Comparison of ENCODE assay signal across 14 cellular contexts in genomic region chr5:173645437-173645807, GRCh38. TPM values are rescaled to one million over a fixed set of nuclear protein-coding genes. Genes with fewer than 3 reads are reported as not detected.
A peak's percentile ranks its signal among the peaks of the same experiment; 100 is the strongest.
DNase-seq lines count a peak whose midpoint lies in the region; TF ChIP-seq lines count a peak whose summit lies in the region.
"Had no signal": no experiment of that assay in that cellular context is flagged by ENCODE, and none has a peak within 500 bp of the region (broad histone marks: within the 10 kb centered on the region; RNA-seq: fewer than 3 reads in every experiment).

No MANE protein-coding gene starts in this region.

- no peak overlapping the region for H3K27ac Mint-ChIP-seq in activated CD4-positive, alpha-beta T cell treated with anti-CD3 and anti-CD28 coated beads, Interleukin-2, amount 10 ng/mL, durations not matched to agents 24 days and 14 days
- no peak overlapping the region for H3K27ac Mint-ChIP-seq in activated naive CD8-positive, alpha-beta T cell treated with anti-CD3 and anti-CD28 coated beads for 36 hours
- no peak overlapping the region for H3K27ac Mint-ChIP-seq in T-helper 2 cell treated with Interferon-gamma antibody and Interleukin-4, amounts not matched to agents 5 μg/mL and 100 μg/mL, for 36 hours
- H3K27ac Mint-ChIP-seq: effector memory CD8-positive, alpha-beta T cell had no signal

- H3K9me3 Mint-ChIP-seq in activated CD4-positive, alpha-beta T cell treated with anti-CD3 and anti-CD28 coated beads, Interleukin-2, amount 10 ng/mL, durations not matched to agents 24 days and 14 days = no peaks in the 10 kb centered on the region
- H3K9me3 Mint-ChIP-seq in activated naive CD8-positive, alpha-beta T cell treated with anti-CD3 and anti-CD28 coated beads for 36 hours = no peaks in the 10 kb centered on the region
- no peaks in the 10 kb centered on the region for H3K9me3 Mint-ChIP-seq in T-helper 2 cell treated with Interferon-gamma antibody and Interleukin-4, amounts not matched to agents 5 μg/mL and 100 μg/mL, for 36 hours
- H3K9me3 Mint-ChIP-seq: effector memory CD8-positive, alpha-beta T cell had no signal

- no peaks in the 10 kb centered on the region for H3K4me1 Mint-ChIP-seq in activated CD4-positive, alpha-beta T cell treated with anti-CD3 and anti-CD28 coated beads, Interleukin-2, amount 10 ng/mL, durations not matched to agents 24 days and 14 days
- H3K4me1 Mint-ChIP-seq in activated naive CD8-positive, alpha-beta T cell treated with anti-CD3 and anti-CD28 coated beads for 36 hours = peaks cover 2% of the 10 kb centered on the region
- H3K4me1 Mint-ChIP-seq in T-helper 2 cell treated with Interferon-gamma antibody and Interleukin-4, amounts not matched to agents 5 μg/mL and 100 μg/mL, for 36 hours (ENCODE audit: low read depth) = no peaks in the 10 kb centered on the region

- no peaks in the 10 kb centered on the region for H3K36me3 Mint-ChIP-seq in activated CD4-positive, alpha-beta T cell treated with anti-CD3 and anti-CD28 coated beads, Interleukin-2, amount 10 ng/mL, durations not matched to agents 24 days and 14 days (ENCODE audit: low read depth)
- H3K36me3 Mint-ChIP-seq in activated naive CD8-positive, alpha-beta T cell treated with anti-CD3 and anti-CD28 coated beads for 36 hours = no peaks in the 10 kb centered on the region
- H3K36me3 Mint-ChIP-seq in T-helper 2 cell treated with Interferon-gamma antibody and Interleukin-4, amounts not matched to agents 5 μg/mL and 100 μg/mL, for 36 hours (ENCODE audit: low read depth) = no peaks in the 10 kb centered on the region

- no peak overlapping the region for H3K4me3 Mint-ChIP-seq in activated CD4-positive, alpha-beta T cell treated with anti-CD3 and anti-CD28 coated beads, Interleukin-2, amount 10 ng/mL, durations not matched to agents 24 days and 14 days
- no peak overlapping the region for H3K4me3 Mint-ChIP-seq in activated naive CD8-positive, alpha-beta T cell treated with anti-CD3 and anti-CD28 coated beads for 36 hours
- no peak overlapping the region for H3K4me3 Mint-ChIP-seq in T-helper 2 cell treated with Interferon-gamma antibody and Interleukin-4, amounts not matched to agents 5 μg/mL and 100 μg/mL, for 36 hours
- H3K4me3 Mint-ChIP-seq: effector memory CD8-positive, alpha-beta T cell had no signal

- DNase-seq in GM03348 (ENCODE audit: low spot score) = peak; percentile 62
- DNase-seq in amniotic stem cell (lab: John Stamatoyannopoulos, UW) = peak; percentile 59
- DNase-seq in iPS-NIHi7 (ENCODE audit: extremely low spot score) = peak; percentile 51
- peak; percentile 75 for DNase-seq in retinal pigment epithelial cell (ENCODE audit: low read depth)
- no peak for DNase-seq in NCI-H2029 treated with DMSO at 0.1 percent for 48 hours (lab: John Stamatoyannopoulos, UW)
- DNase-seq in activated CD4-positive, alpha-beta T cell treated with anti-CD3 and anti-CD28 coated beads, Interleukin-2, amount 10 ng/mL, durations not matched to agents 24 days and 14 days = no peak
- DNase-seq in activated naive CD8-positive, alpha-beta T cell treated with anti-CD3 and anti-CD28 coated beads for 36 hours = no peak
- no peak for DNase-seq in T-helper 2 cell treated with Interferon-gamma antibody and Interleukin-4, amounts not matched to agents 5 μg/mL and 100 μg/mL, for 36 hours (ENCODE audit: low spot score)
- DNase-seq: effector memory CD8-positive, alpha-beta T cell; heart left ventricle; NCI-H1092; NCI-H524 treated with DMSO at 0.1 percent for 48 hours; stimulated activated CD4-positive, alpha-beta T cell treated with anti-CD3 and anti-CD28 coated beads, Interleukin-4, amount 100 ng/mL, for 1 hour; stimulated activated naive CD4-positive, alpha-beta T cell had no signal

- peaks cover 3% of the 10 kb centered on the region for H3K27me3 Mint-ChIP-seq in activated CD4-positive, alpha-beta T cell treated with anti-CD3 and anti-CD28 coated beads, Interleukin-2, amount 10 ng/mL, durations not matched to agents 24 days and 14 days
- peaks cover 8% of the 10 kb centered on the region for H3K27me3 Mint-ChIP-seq in activated naive CD8-positive, alpha-beta T cell treated with anti-CD3 and anti-CD28 coated beads for 36 hours
- peaks cover 4% of the 10 kb centered on the region for H3K27me3 Mint-ChIP-seq in T-helper 2 cell treated with Interferon-gamma antibody and Interleukin-4, amounts not matched to agents 5 μg/mL and 100 μg/mL, for 36 hours (ENCODE audit: low read depth)

- no peak overlapping the region for H3K4me3 ChIP-seq in retinal pigment epithelial cell (ENCODE audit: low read length)
- H3K4me3 ChIP-seq: heart left ventricle had no signal

- TF ChIP-seq CTCF in retinal pigment epithelial cell (conservative IDR thresholded peaks at IDR 0.05; ENCODE audit: low read depth, low read length) = no peak

- intact Hi-C loops in activated CD4-positive, alpha-beta T cell treated with anti-CD3 and anti-CD28 coated beads, Interleukin-2, amount 10 ng/mL, durations not matched to agents 24 days and 14 days (cut with micrococcal nuclease) = no loop called here

RNA-seq across cellular contexts. Expression of gene BOD1, which starts 29.0 kb away (rescaled TPM):
- total RNA-seq in activated CD4-positive, alpha-beta T cell treated with anti-CD3 and anti-CD28 coated beads, Interleukin-2, amount 10 ng/mL, durations not matched to agents 24 days and 14 days = 31.2 and 32.6 TPM in 2 replicates
- 10 to 100 TPM; 23.7 to 25.8 TPM for total RNA-seq in activated naive CD8-positive, alpha-beta T cell treated with anti-CD3 and anti-CD28 coated beads for 36 hours

Comparison
In these comparisons a context has a peak if more than half of its experiments do, and no peak if none do; other contexts are left out.
1. DNase-seq: peak in GM03348 (single experiment), amniotic stem cell (single experiment), iPS-NIHi7 (single experiment) and retinal pigment epithelial cell (single experiment); none in NCI-H2029 treated with DMSO at 0.1 percent for 48 hours (single experiment), activated CD4-positive, alpha-beta T cell treated with anti-CD3 and anti-CD28 coated beads, Interleukin-2, amount 10 ng/mL, durations not matched to agents 24 days and 14 days (single experiment), activated naive CD8-positive, alpha-beta T cell treated with anti-CD3 and anti-CD28 coated beads for 36 hours (single experiment) and T-helper 2 cell treated with Interferon-gamma antibody and Interleukin-4, amounts not matched to agents 5 μg/mL and 100 μg/mL, for 36 hours (single experiment).